12 cellular contexts compared by ENCODE assay signal in the genomic region with DNA sequence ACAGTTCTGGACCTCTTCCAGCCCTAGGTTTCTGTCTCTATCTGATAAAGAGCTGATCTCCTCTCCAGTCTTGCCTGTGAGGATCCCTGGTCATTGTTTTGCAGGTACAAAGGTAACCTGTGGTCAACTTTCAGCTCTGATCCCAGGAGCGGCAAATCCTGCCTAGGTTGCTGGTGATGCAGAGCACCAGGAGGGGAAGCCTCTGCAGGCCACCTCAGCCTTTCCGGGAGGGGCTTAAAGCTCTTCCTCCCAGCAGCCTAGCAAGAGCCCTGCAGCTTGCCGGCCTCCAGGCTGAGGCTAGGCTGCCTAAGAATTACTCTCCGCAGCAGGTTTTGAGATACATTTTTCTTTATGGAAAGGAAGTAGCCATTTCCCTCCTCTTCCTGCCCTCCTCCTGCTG.
DNase-seq lines count a peak whose midpoint lies in the region; ATAC-seq and TF ChIP-seq lines count a peak whose summit lies in the region.
"Had no signal": no experiment of that assay in that cellular context is flagged by ENCODE, and none has a peak within 500 bp of the region (broad histone marks: within the 10 kb centered on the region; RNA-seq: fewer than 3 reads in every experiment).

No MANE protein-coding gene starts in this region.

- no peaks in the 10 kb centered on the region for H3K27me3 ChIP-seq in CD4-positive, CD25-positive, alpha-beta regulatory T cell (ENCODE audit: control insufficient read depth, insufficient read depth, low read length)
- H3K27me3 ChIP-seq in neural progenitor cell = no peaks in the 10 kb centered on the region

- H3K27me3 Mint-ChIP-seq in CD4-positive, CD25-positive, alpha-beta regulatory T cell = no peaks in the 10 kb centered on the region
- H3K27me3 Mint-ChIP-seq in endothelial cell (ENCODE audit: unreplicated experiment) = no peaks in the 10 kb centered on the region
- H3K27me3 Mint-ChIP-seq in neural progenitor cell (ENCODE audit: insufficient read depth, low read depth) = peaks cover 4% of the 10 kb centered on the region
- H3K27me3 Mint-ChIP-seq: activated B cell treated with CpG ODN at 0.5 μM for 24 hours had no signal

- peak overlapping the region; percentile 47 for H3K4me2 ChIP-seq in neural progenitor cell

- no peak for ATAC-seq in CD4-positive, CD25-positive, alpha-beta regulatory T cell (ENCODE audit: low read depth in 2 of 2)

- H3K9ac ChIP-seq in neural progenitor cell = no peak overlapping the region

- no peak overlapping the region for H3K4me3 ChIP-seq in CD4-positive, CD25-positive, alpha-beta regulatory T cell (ENCODE audit: low read depth, low read length)
- no peak overlapping the region for H3K4me3 ChIP-seq in neural progenitor cell

- H4K20me1 ChIP-seq in neural progenitor cell (ENCODE audit: low read depth) = no peaks in the 10 kb centered on the region

- H2AFZ ChIP-seq in neural progenitor cell (replicated peaks) = no peak overlapping the region

- H3K9me3 ChIP-seq in CD4-positive, CD25-positive, alpha-beta regulatory T cell (ENCODE audit: control insufficient read depth in 2 of 2, low read length in 2 of 2) = peaks cover 4 to 9% of the 10 kb centered on the region in 2 experiments
- H3K9me3 ChIP-seq in neural progenitor cell (ENCODE audit: low read depth) = no peaks in the 10 kb centered on the region

- H3K4me1 ChIP-seq in CD4-positive, CD25-positive, alpha-beta regulatory T cell (ENCODE audit: control insufficient read depth, insufficient read depth, low read length, poor library complexity, severe bottlenecking) = no peaks in the 10 kb centered on the region
- peaks cover 34% of the 10 kb centered on the region for H3K4me1 ChIP-seq in neural progenitor cell

- H3K36me3 ChIP-seq in CD4-positive, CD25-positive, alpha-beta regulatory T cell (ENCODE audit: control insufficient read depth, insufficient read depth, low read length) = no peaks in the 10 kb centered on the region
- peaks cover 5% of the 10 kb centered on the region for H3K36me3 ChIP-seq in neural progenitor cell

- no peaks in the 10 kb centered on the region for H3K79me2 ChIP-seq in neural progenitor cell (ENCODE audit: low read depth)

- DNase-seq in CD4-positive, CD25-positive, alpha-beta regulatory T cell = no peak
- DNase-seq in Kasumi-1 (lab: John Stamatoyannopoulos, UW) (peak; percentile 89 to 91), endothelial cell (ENCODE audit: low spot score) (no peak), neural progenitor cell (ENCODE audit: low spot score) (peak; percentile 34), RKO (ENCODE audit: low spot score) (no peak), NCI-H1048 (lab: John Stamatoyannopoulos, UW) (no peak), 8988T (no peak), NCI-H524 (lab: John Stamatoyannopoulos, UW) (no peak)
- DNase-seq: activated B cell treated with CpG ODN at 0.5 μM for 24 hours, NCI-H2227 treated with DMSO at 0.1 percent for 48 hours, retina had no signal

- peaks cover 14% of the 10 kb centered on the region for H3K36me3 Mint-ChIP-seq in CD4-positive, CD25-positive, alpha-beta regulatory T cell
- H3K36me3 Mint-ChIP-seq in endothelial cell (ENCODE audit: low read depth, unreplicated experiment) (peaks cover 11% of the 10 kb centered on the region), neural progenitor cell (peaks cover 16% of the 10 kb centered on the region)

- no peak overlapping the region for H3K27ac ChIP-seq in CD4-positive, CD25-positive, alpha-beta regulatory T cell (ENCODE audit: insufficient read depth, low read length, poor library complexity, severe bottlenecking)
- H3K27ac ChIP-seq in neural progenitor cell = peak overlapping the region; percentile 79

- peaks cover 0 to 18% (median 7%) of the 10 kb centered on the region in 4 donors for H3K4me1 Mint-ChIP-seq in CD4-positive, CD25-positive, alpha-beta regulatory T cell
- H3K4me1 Mint-ChIP-seq in endothelial cell (ENCODE audit: unreplicated experiment) (peaks cover 71% of the 10 kb centered on the region), neural progenitor cell (peaks cover 28% of the 10 kb centered on the region)

- H3K9me3 Mint-ChIP-seq in CD4-positive, CD25-positive, alpha-beta regulatory T cell = peaks cover 0 to 14% (median 4%) of the 10 kb centered on the region in 7 donors
- H3K9me3 Mint-ChIP-seq in endothelial cell (ENCODE audit: unreplicated experiment) (no peaks in the 10 kb centered on the region), neural progenitor cell (peaks cover 16% of the 10 kb centered on the region)

- TF ChIP-seq CTCF in endothelial cell (IDR thresholded peaks at IDR 0.05; ENCODE audit: unreplicated experiment) = no peak
- TF ChIP-seq CTCF in neural progenitor cell (IDR thresholded peaks at IDR 0.05) = no peak

- peak overlapping the region in 2 of 3 donors; percentile 33 to 41 for H3K27ac Mint-ChIP-seq in CD4-positive, CD25-positive, alpha-beta regulatory T cell
- H3K27ac Mint-ChIP-seq in endothelial cell (ENCODE audit: unreplicated experiment) (peak overlapping the region; percentile 74), neural progenitor cell (no peak overlapping the region)
- H3K27ac Mint-ChIP-seq: activated B cell treated with CpG ODN at 0.5 μM for 24 hours; activated T-helper 2 cell treated with anti-CD3 and anti-CD28 coated beads, Interferon-gamma antibody, Interleukin-2, Interleukin-4, amounts not matched to agents 10 μg/mL and 5 μg/mL and 100 μg/mL, durations not matched to agents 14 hours and 24 hours and 36 hours had no signal

- H3F3A ChIP-seq in neural progenitor cell (ENCODE audit: low read depth) = peaks cover 23% of the 10 kb centered on the region

- H3K4me3 Mint-ChIP-seq in CD4-positive, CD25-positive, alpha-beta regulatory T cell = no peak overlapping the region
- no peak overlapping the region for H3K4me3 Mint-ChIP-seq in endothelial cell (ENCODE audit: unreplicated experiment)
- H3K4me3 Mint-ChIP-seq in neural progenitor cell = no peak overlapping the region
- H3K4me3 Mint-ChIP-seq: activated B cell treated with CpG ODN at 0.5 μM for 24 hours had no signal

Comparison
In these comparisons a context has a peak if more than half of its experiments do, and no peak if none do; other contexts are left out.
1. DNase-seq: peak in Kasumi-1 (2 of 2) and neural progenitor cell (single experiment); none in CD4-positive, CD25-positive, alpha-beta regulatory T cell (0 of 3), endothelial cell (single experiment), RKO (single experiment), NCI-H1048 (single experiment), 8988T (single experiment) and NCI-H524 (0 of 2).